In the genomic region with DNA sequence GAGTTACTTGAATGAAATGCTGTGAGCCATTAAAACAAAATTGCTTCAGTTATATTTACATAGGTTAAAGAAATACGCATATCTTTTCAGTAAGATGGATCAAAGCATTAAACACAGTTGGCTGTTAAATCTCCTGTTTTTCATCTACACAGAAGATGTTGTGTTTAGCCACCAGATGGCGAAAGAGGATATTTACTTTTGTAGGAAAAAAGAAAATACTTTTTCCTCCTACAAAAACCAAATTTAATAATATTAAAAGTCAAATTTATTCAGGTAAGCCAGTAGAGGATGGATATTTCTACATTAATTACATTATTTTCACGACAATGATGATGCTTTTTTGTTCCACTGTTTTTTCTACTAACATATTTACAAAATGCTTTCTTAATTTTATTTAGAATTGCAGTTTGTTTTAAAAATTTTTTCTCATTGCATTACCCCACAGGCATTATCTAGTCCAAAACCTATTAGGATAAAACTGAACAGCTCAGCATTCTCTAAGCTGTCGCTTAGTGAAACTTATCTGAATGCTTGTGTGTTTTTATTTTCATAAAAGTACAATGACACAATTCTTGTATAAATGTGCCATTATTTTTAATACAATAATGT, we compare ENCODE assay signal across 10 cellular contexts.
DNase-seq lines count a peak whose midpoint lies in the region; ATAC-seq and TF ChIP-seq lines count a peak whose summit lies in the region.
"Had no signal": no experiment of that assay in that cellular context is flagged by ENCODE, and none has a peak within 500 bp of the region (broad histone marks: within the 10 kb centered on the region; RNA-seq: fewer than 3 reads in every experiment).

No MANE protein-coding gene starts in this region.

- H3K9me3 ChIP-seq in HEK293 (ENCODE audit: control insufficient read depth, insufficient read depth, low read depth, low read length) (no peaks in the 10 kb centered on the region), Peyer's patch (no peaks in the 10 kb centered on the region)
- H3K9me3 ChIP-seq: SJSA1 had no signal

- ATAC-seq in HG02884 (IDR thresholded peaks at IDR 0.05; ENCODE audit: unreplicated experiment), result no peak

- H3K4me1 ChIP-seq in HEK293 (ENCODE audit: control insufficient read depth, insufficient read depth, low read length), result 0 out of 2 replicates have a peak, but pooled peaks cover 3% of the 10 kb centered on the region
- H3K4me1 ChIP-seq in Peyer's patch, result no peaks in the 10 kb centered on the region
- H3K4me1 ChIP-seq: SJSA1 had no signal

- no peaks in the 10 kb centered on the region for H3K27me3 ChIP-seq in Peyer's patch

- DNase-seq in AG04449 (ENCODE audit: low read depth, low spot score) (no peak), Peyer's patch (no peak), globus pallidus (ENCODE audit: low spot score) (peak; percentile 28), T-helper 9 cell (no peak), mucosa of gallbladder (ENCODE audit: low spot score) (no peak)
- DNase-seq in activated CD4-positive, alpha-beta T cell treated with anti-CD3 and anti-CD28 coated beads, Interleukin-2, amount 50 U/mL, for 1 hour, result no peak
- DNase-seq: hypothalamus had no signal

- TF ChIP-seq CTCF in AG04449 (IDR thresholded peaks at IDR 0.05; ENCODE audit: insufficient read depth, low read length, missing control alignments), result peak; percentile 39
- peak; percentile 14; the same call in 1 of the 2 replicates for TF ChIP-seq CTCF in HEK293 (tag by site-specific recombination; IDR thresholded peaks at IDR 0.05)
- TF ChIP-seq CTCF in Peyer's patch (IDR thresholded peaks at IDR 0.05), result peak in 4 of 6 experiments; percentile 17 to 56 (median 50)

- TF ChIP-seq POLR2A in Peyer's patch (IDR thresholded peaks at IDR 0.05), result no peak

- H3K36me3 ChIP-seq in HEK293 (ENCODE audit: control insufficient read depth in 2 of 2, insufficient read depth in 1 of 2, low read length in 2 of 2) (no peaks in the 10 kb centered on the region), Peyer's patch (no peaks in the 10 kb centered on the region)
- H3K36me3 ChIP-seq: SJSA1 had no signal

- no peak overlapping the region for H3K4me3 ChIP-seq in AG04449 (ENCODE audit: low read depth, low read length)
- H3K4me3 ChIP-seq in HEK293 (ENCODE audit: low read depth, low read length), result no peak overlapping the region
- no peak overlapping the region for H3K4me3 ChIP-seq in Peyer's patch
- H3K4me3 ChIP-seq: SJSA1 had no signal

- POLR2A ChIA-PET in AG04449 (lab: Yijun Ruan, JAX), result no interaction called here
- POLR2A ChIA-PET in HEK293 (lab: Yijun Ruan, JAX), result no interaction called here

- CTCF ChIA-PET in AG04449 (lab: Yijun Ruan, JAX) (no interaction called here), HEK293 (lab: Yijun Ruan, JAX) (interaction anchor here (0.6 to 1.7 kb wide), 6 partner anchors 10 to 971 kb away, joined by 3 to 5 read pairs (median 4); no protein-coding TSS in a partner anchor)

- H3K27ac ChIP-seq in HEK293 (ENCODE audit: extremely low read depth, low read depth, low read length), result no peak overlapping the region
- H3K27ac ChIP-seq in Peyer's patch, result no peak overlapping the region
- H3K27ac ChIP-seq: SJSA1 had no signal

TF ChIP-seq in HEK293, 187 proteins besides CTCF, POLR2A, EP300 and RAD21:
- TF ChIP-seq ZNF654 (tag by site-specific recombination; IDR thresholded peaks at IDR 0.05; ENCODE audit: low read depth) (peak; percentile 34; the same call in 1 of the 2 replicates), SP7 (tag by site-specific recombination; IDR thresholded peaks at IDR 0.05) (no peak)
